ENCODE assay signal across 8 cellular contexts in the genomic region with DNA sequence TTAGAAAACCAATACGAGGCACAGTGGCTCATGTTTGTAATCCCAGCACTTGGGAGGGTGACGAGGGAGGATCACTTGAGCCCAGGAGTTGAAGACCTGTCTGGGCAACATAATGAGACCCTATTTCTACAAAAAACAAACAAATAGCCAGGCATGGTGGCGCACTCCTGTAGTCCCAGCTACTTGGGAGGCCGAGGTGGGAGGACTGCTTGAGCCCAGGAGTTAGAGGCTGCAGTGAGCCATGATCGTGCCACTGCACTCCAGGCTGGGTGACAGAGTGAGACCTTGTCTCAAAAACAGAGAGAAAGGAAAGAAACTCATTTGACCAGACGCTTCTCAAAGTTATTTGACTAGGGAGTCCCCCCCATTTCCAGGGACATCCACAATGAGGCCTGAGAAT. TPM values are rescaled to one million over a fixed set of nuclear protein-coding genes. Genes with fewer than 3 reads are reported as not detected.
DNase-seq lines count a peak whose midpoint lies in the region; ATAC-seq, FAIRE-seq and TF ChIP-seq lines count a peak whose summit lies in the region.
"Not testable (repeated sequence)": the region's sequence is repeated elsewhere in the genome, so short reads cannot be mapped to it uniquely, and the experiment has no call there.

No MANE protein-coding gene starts in this region.

- dilution Hi-C loops in endothelial cell of umbilical vein (cut with MboI; ENCODE audit: extremely low pct_ligation_motif_present, low sequenced_read_pairs): not testable (repeated sequence)

- H3K9me2 ChIP-seq in OCI-LY1 (ENCODE audit: low read depth, low read length): not testable (repeated sequence)

- H4K8ac ChIP-seq in trophoblast cell (ENCODE audit: low read depth, low read length): not testable (repeated sequence)

- not testable (repeated sequence) for H2AFZ ChIP-seq in OCI-LY1 (ENCODE audit: low read length); endothelial cell of umbilical vein (ENCODE audit: low read depth, low read length); trophoblast cell (ENCODE audit: insufficient read depth, low read length, poor library complexity)

- H4K91ac ChIP-seq in trophoblast cell (ENCODE audit: low read depth, low read length): not testable (repeated sequence)

- H3K79me1 ChIP-seq in trophoblast cell (ENCODE audit: low read length): not testable (repeated sequence)

- not testable (repeated sequence) for H3K23ac ChIP-seq in trophoblast cell (ENCODE audit: low read length)

- H3K27me3 ChIP-seq in BLaER1; OCI-LY1 (ENCODE audit: insufficient read depth, low read length); endothelial cell of umbilical vein (ENCODE audit: control insufficient read depth in 2 of 2, insufficient read depth in 2 of 2, low read length in 2 of 2); lower lobe of right lung (ENCODE audit: low read depth); trophoblast cell (ENCODE audit: insufficient read depth, low read length): not testable (repeated sequence)

- not testable (repeated sequence) for H3K36me3 Mint-ChIP-seq in activated CD4-positive, alpha-beta memory T cell treated with anti-CD3 and anti-CD28 coated beads for 36 hours; activated naive CD8-positive, alpha-beta T cell

- peaks cover 93% of the 10 kb centered on the region for H3K4me1 Mint-ChIP-seq in activated CD4-positive, alpha-beta memory T cell treated with anti-CD3 and anti-CD28 coated beads for 36 hours (ENCODE audit: low read depth)
- peaks cover 97% of the 10 kb centered on the region for H3K4me1 Mint-ChIP-seq in activated naive CD8-positive, alpha-beta T cell (ENCODE audit: low read depth)

- not testable (repeated sequence) for TF ChIP-seq CTCF in OCI-LY1 (IDR thresholded peaks at IDR 0.05; ENCODE audit: low read length); endothelial cell of umbilical vein (IDR thresholded peaks at IDR 0.05; ENCODE audit: extremely low read depth in 1 of 2, insufficient read depth in 1 of 2, low read depth in 1 of 2, low read length in 2 of 2); lower lobe of right lung (IDR thresholded peaks at IDR 0.05)

- H2BK5ac ChIP-seq in trophoblast cell (ENCODE audit: low read depth, low read length, poor library complexity): not testable (repeated sequence)

- ATAC-seq in lower lobe of right lung: not testable (repeated sequence)

- H3K18ac ChIP-seq in trophoblast cell (ENCODE audit: low read length): not testable (repeated sequence)

- H3K4me2 ChIP-seq in BLaER1 (peak overlapping the region; percentile 91), OCI-LY1 (ENCODE audit: low read length) (peak overlapping the region; percentile 38; the same call in 1 of the 2 replicates)
- H3K4me2 ChIP-seq in endothelial cell of umbilical vein (ENCODE audit: insufficient read depth, low read length); trophoblast cell (ENCODE audit: low read length): not testable (repeated sequence)

- WGBS in trophoblast cell (ENCODE audit: extremely low coverage, insufficient coverage, insufficient read length): no CpG with 5 or more reads among the region's 6 CpGs

- BruUV-seq in endothelial cell of umbilical vein (replicated peaks; lab: Mats Ljungman, UMichigan): not testable (repeated sequence)

- H3K9me3 ChIP-seq in BLaER1; OCI-LY1 (ENCODE audit: low read length); endothelial cell of umbilical vein (replicated peaks; ENCODE audit: control insufficient read depth, insufficient read depth, low read length); lower lobe of right lung; trophoblast cell (ENCODE audit: insufficient read depth, low read depth, low read length): not testable (repeated sequence)

- not testable (repeated sequence) for TF ChIP-seq POLR2A in endothelial cell of umbilical vein (IDR thresholded peaks at IDR 0.05; ENCODE audit: low read depth, low read length)

- H2AK5ac ChIP-seq in trophoblast cell (ENCODE audit: low read length): not testable (repeated sequence)

- POLR2A ChIA-PET in activated CD4-positive, alpha-beta memory T cell treated with anti-CD3 and anti-CD28 coated beads for 36 hours (lab: Charles Lee); endothelial cell of umbilical vein (lab: Charles Lee): not testable (repeated sequence)

- peak overlapping the region; percentile 43 for H3K4ac ChIP-seq in trophoblast cell (ENCODE audit: low read depth, low read length)

- FAIRE-seq in endothelial cell of umbilical vein (lab: Jason Lieb, UNC): peak; percentile 47

- H3K27me3 Mint-ChIP-seq in activated CD4-positive, alpha-beta memory T cell treated with anti-CD3 and anti-CD28 coated beads for 36 hours; activated naive CD8-positive, alpha-beta T cell: not testable (repeated sequence)

- H3K4me3 Mint-ChIP-seq in activated CD4-positive, alpha-beta memory T cell treated with anti-CD3 and anti-CD28 coated beads for 36 hours: not testable (repeated sequence)
- H3K4me3 Mint-ChIP-seq in activated naive CD8-positive, alpha-beta T cell: peak overlapping the region; percentile 40

- H3K14ac ChIP-seq in trophoblast cell (ENCODE audit: low read length): not testable (repeated sequence)

- CTCF ChIA-PET in activated CD4-positive, alpha-beta memory T cell treated with anti-CD3 and anti-CD28 coated beads for 36 hours (lab: Charles Lee): interaction anchor here (2.0 kb wide), 1 partner anchor 15 kb away, joined by 7 read pairs; no protein-coding TSS in a partner anchor
- CTCF ChIA-PET in endothelial cell of umbilical vein (lab: Charles Lee): interaction anchor here (3.0 kb wide), 1 partner anchor 59 kb away, joined by 15 read pairs; no protein-coding TSS in a partner anchor

- DNase-seq in activated CD4-positive, alpha-beta memory T cell treated with anti-CD3 and anti-CD28 coated beads for 36 hours; endothelial cell of umbilical vein (ENCODE audit: low read depth, low spot score); lower lobe of right lung; trophoblast cell; substantia nigra (lab: John Stamatoyannopoulos, UW): not testable (repeated sequence)

- intact Hi-C loops in activated CD4-positive, alpha-beta memory T cell treated with anti-CD3 and anti-CD28 coated beads for 36 hours (cut with micrococcal nuclease); lower lobe of right lung (cut with DNase I): not testable (repeated sequence)
- intact Hi-C loops in endothelial cell of umbilical vein (cut with micrococcal nuclease): loop anchor here (5.0 kb wide), 1 partner anchor 61 kb away; a partner anchor contains a TSS

- not testable (repeated sequence) for H4K12ac ChIP-seq in trophoblast cell (ENCODE audit: low read depth, low read length)

- H3K27ac Mint-ChIP-seq in activated CD4-positive, alpha-beta memory T cell treated with anti-CD3 and anti-CD28 coated beads for 36 hours: peak overlapping the region; percentile 98
- peak overlapping the region; percentile 89 for H3K27ac Mint-ChIP-seq in activated naive CD8-positive, alpha-beta T cell

- H3K9me3 Mint-ChIP-seq in activated CD4-positive, alpha-beta memory T cell treated with anti-CD3 and anti-CD28 coated beads for 36 hours; activated naive CD8-positive, alpha-beta T cell (ENCODE audit: low read depth): not testable (repeated sequence)

- peaks cover 99% of the 10 kb centered on the region for H3K4me1 ChIP-seq in BLaER1
- peaks cover 60% of the 10 kb centered on the region for H3K4me1 ChIP-seq in OCI-LY1 (ENCODE audit: insufficient read depth, low read length, severe bottlenecking)
- H3K4me1 ChIP-seq in endothelial cell of umbilical vein (ENCODE audit: control insufficient read depth, extremely low read depth, insufficient read depth, low read length): peaks cover 20% of the 10 kb centered on the region
- peaks cover 97% of the 10 kb centered on the region for H3K4me1 ChIP-seq in lower lobe of right lung
- H3K4me1 ChIP-seq in trophoblast cell (ENCODE audit: control insufficient read depth in 1 of 2, insufficient read depth in 2 of 2, low read length in 2 of 2): peaks cover 36 to 46% of the 10 kb centered on the region in 2 experiments

- H4K20me1 ChIP-seq in BLaER1: peaks cover 99% of the 10 kb centered on the region
- not testable (repeated sequence) for H4K20me1 ChIP-seq in OCI-LY1 (ENCODE audit: insufficient read depth, low read length); endothelial cell of umbilical vein (replicated peaks; ENCODE audit: control insufficient read depth, extremely low read depth, insufficient read depth, low read length)

- H3K9ac ChIP-seq in BLaER1 (peak overlapping the region; percentile 67), OCI-LY1 (ENCODE audit: low read length) (peak overlapping the region; percentile 2; the same call in 1 of the 2 replicates)
- H3K9ac ChIP-seq in endothelial cell of umbilical vein (replicated peaks; ENCODE audit: extremely low read depth, insufficient read depth, low read length); trophoblast cell (ENCODE audit: low read length): not testable (repeated sequence)

- not testable (repeated sequence) for H2BK12ac ChIP-seq in trophoblast cell (ENCODE audit: low read length)

- H3F3A ChIP-seq in OCI-LY1 (ENCODE audit: insufficient read depth, low read length): not testable (repeated sequence)

- H3K27ac ChIP-seq in BLaER1 (peak overlapping the region; percentile 71), OCI-LY1 (ENCODE audit: low read depth, low read length, poor library complexity, severe bottlenecking) (peak overlapping the region; percentile 76), lower lobe of right lung (peak overlapping the region; percentile 87), substantia nigra (ENCODE audit: low read depth, low read length, poor library complexity, severe bottlenecking) (peak overlapping the region; percentile 33)
- H3K27ac ChIP-seq in endothelial cell of umbilical vein (ENCODE audit: insufficient read depth, low read depth, low read length); trophoblast cell (ENCODE audit: low read depth, low read length): not testable (repeated sequence)

- H3K36me3 ChIP-seq in BLaER1 (peaks cover 62% of the 10 kb centered on the region), OCI-LY1 (ENCODE audit: insufficient read depth, low read length) (peaks cover 26% of the 10 kb centered on the region; the same call in 1 of the 2 replicates)
- H3K36me3 ChIP-seq in endothelial cell of umbilical vein (ENCODE audit: control insufficient read depth in 2 of 2, extremely low read depth in 1 of 2, insufficient read depth in 2 of 2, low read length in 2 of 2); lower lobe of right lung; trophoblast cell (ENCODE audit: control insufficient read depth in 1 of 2, insufficient read depth in 2 of 2, low read length in 2 of 2): not testable (repeated sequence)

- not testable (repeated sequence) for H3K9me1 ChIP-seq in endothelial cell of umbilical vein (replicated peaks; ENCODE audit: control insufficient read depth, extremely low read depth, insufficient read depth, low read length)

- H2BK120ac ChIP-seq in trophoblast cell (ENCODE audit: insufficient read depth, low read length, poor library complexity): not testable (repeated sequence)

- H3K79me2 ChIP-seq in OCI-LY1 (ENCODE audit: insufficient read depth, low read length): peaks cover 81% of the 10 kb centered on the region
- peaks cover 94% of the 10 kb centered on the region for H3K79me2 ChIP-seq in endothelial cell of umbilical vein (ENCODE audit: control insufficient read depth, insufficient read depth, low read length)
- H3K79me2 ChIP-seq in trophoblast cell (ENCODE audit: control insufficient read depth, insufficient read depth, low read length, poor library complexity): peaks cover 28% of the 10 kb centered on the region

- not testable (repeated sequence) for H3K4me3 ChIP-seq in BLaER1; OCI-LY1 (ENCODE audit: low read depth, low read length, poor library complexity, severe bottlenecking); endothelial cell of umbilical vein (replicated peaks in 1 of 3; ENCODE audit: insufficient read depth in 1 of 3, low read depth in 1 of 3, low read length in 3 of 3); lower lobe of right lung; trophoblast cell (ENCODE audit: low read depth, low read length)

RNA-seq across cellular contexts. Expression of a gene that starts 14.7 kb away (rescaled TPM):
- 10 to 100 TPM; 78.1 to 81.3 TPM for total RNA-seq in activated CD4-positive, alpha-beta memory T cell treated with anti-CD3 and anti-CD28 coated beads for 36 hours
- total RNA-seq in endothelial cell of umbilical vein: 72.3 and 87.8 TPM in 2 replicates
- polyA plus RNA-seq in endothelial cell of umbilical vein: 85.3 and 102 TPM in 2 replicates
- 54.0 and 75.8 TPM in 2 replicates for polyA plus RNA-seq in endothelial cell of umbilical vein (2011; cell fraction: cytosol; rRNA removed)
- 90.5 and 108 TPM in 2 replicates for polyA plus RNA-seq in endothelial cell of umbilical vein (2011; cell fraction: nucleus; rRNA removed)
- polyA plus RNA-seq in endothelial cell of umbilical vein (2012): 49.6 and 51.8 TPM in 2 replicates
- 57.1 and 60.4 TPM in 2 replicates for polyA minus RNA-seq in endothelial cell of umbilical vein
- polyA minus RNA-seq in endothelial cell of umbilical vein (2011; cell fraction: cytosol; rRNA and poly(A)+ RNA removed): 35.1 TPM
- 35.5 and 40.5 TPM in 2 replicates for polyA minus RNA-seq in endothelial cell of umbilical vein (2011; cell fraction: nucleus; rRNA and poly(A)+ RNA removed)
- 70.8 TPM for total RNA-seq in lower lobe of right lung
- 85.2 and 95.7 TPM in 2 replicates for polyA plus RNA-seq in trophoblast cell (2013)

RNA-seq across cellular contexts. Expression of a gene that starts 49.2 kb away (rescaled TPM):
- 1 to 10 TPM; 3.7 to 3.9 TPM for total RNA-seq in activated CD4-positive, alpha-beta memory T cell treated with anti-CD3 and anti-CD28 coated beads for 36 hours
- 6.1 and 6.9 TPM in 2 replicates for total RNA-seq in endothelial cell of umbilical vein
- polyA plus RNA-seq in endothelial cell of umbilical vein: 8.9 and 11.3 TPM in 2 replicates
- polyA plus RNA-seq in endothelial cell of umbilical vein (2011; cell fraction: cytosol; rRNA removed): 1.5 and 3.3 TPM in 2 replicates
- 26.1 and 29.4 TPM in 2 replicates for polyA plus RNA-seq in endothelial cell of umbilical vein (2011; cell fraction: nucleus; rRNA removed)
- polyA plus RNA-seq in endothelial cell of umbilical vein (2012): 2.4 and 4.4 TPM in 2 replicates
- 1.8 and 2.1 TPM in 2 replicates for polyA minus RNA-seq in endothelial cell of umbilical vein
- not detected for polyA minus RNA-seq in endothelial cell of umbilical vein (2011; cell fraction: cytosol; rRNA and poly(A)+ RNA removed)
- polyA minus RNA-seq in endothelial cell of umbilical vein (2011; cell fraction: nucleus; rRNA and poly(A)+ RNA removed): 3.8 and 5.6 TPM in 2 replicates
- total RNA-seq in lower lobe of right lung: 76.7 TPM
- 3.7 and 3.8 TPM in 2 replicates for polyA plus RNA-seq in trophoblast cell (2013)

RNA-seq across cellular contexts. Expression of a gene that starts 58.6 kb away (rescaled TPM):
- total RNA-seq in activated CD4-positive, alpha-beta memory T cell treated with anti-CD3 and anti-CD28 coated beads for 36 hours: 1 to 10 TPM; 2.9 to 3.3 TPM
- 4.4 and 4.7 TPM in 2 replicates for total RNA-seq in endothelial cell of umbilical vein
- polyA plus RNA-seq in endothelial cell of umbilical vein: 6.9 and 8.9 TPM in 2 replicates
- 2.1 and 3.2 TPM in 2 replicates for polyA plus RNA-seq in endothelial cell of umbilical vein (2011; cell fraction: cytosol; rRNA removed)
- polyA plus RNA-seq in endothelial cell of umbilical vein (2011; cell fraction: nucleus; rRNA removed): 21.6 TPM in 2 replicates
- 2.1 and 2.6 TPM in 2 replicates for polyA plus RNA-seq in endothelial cell of umbilical vein (2012)
- 1.9 and 3.9 TPM in 2 replicates for polyA minus RNA-seq in endothelial cell of umbilical vein
- polyA minus RNA-seq in endothelial cell of umbilical vein (2011; cell fraction: cytosol; rRNA and poly(A)+ RNA removed): 0.72 TPM
- polyA minus RNA-seq in endothelial cell of umbilical vein (2011; cell fraction: nucleus; rRNA and poly(A)+ RNA removed): 4.0 and 4.6 TPM in 2 replicates
- 8.1 TPM for total RNA-seq in lower lobe of right lung
- polyA plus RNA-seq in trophoblast cell (2013): 3.1 and 3.2 TPM in 2 replicates

RNA-seq across cellular contexts. Expression of a gene that starts 59.7 kb away (rescaled TPM):
- 100 to 1,000 TPM; 224 to 226 TPM for total RNA-seq in activated CD4-positive, alpha-beta memory T cell treated with anti-CD3 and anti-CD28 coated beads for 36 hours
- total RNA-seq in endothelial cell of umbilical vein (281 and 283 TPM in 2 replicates), lower lobe of right lung (150 TPM)
- 876 and 1,690 TPM in 2 replicates for polyA plus RNA-seq in endothelial cell of umbilical vein
- polyA plus RNA-seq in endothelial cell of umbilical vein (2011; cell fraction: cytosol; rRNA removed): 491 and 683 TPM in 2 replicates
- polyA plus RNA-seq in endothelial cell of umbilical vein (2011; cell fraction: nucleus; rRNA removed): 195 and 273 TPM in 2 replicates
- 256 and 303 TPM in 2 replicates for polyA plus RNA-seq in endothelial cell of umbilical vein (2012)
- 50.8 and 68.0 TPM in 2 replicates for polyA minus RNA-seq in endothelial cell of umbilical vein
- 39.5 TPM for polyA minus RNA-seq in endothelial cell of umbilical vein (2011; cell fraction: cytosol; rRNA and poly(A)+ RNA removed)
- polyA minus RNA-seq in endothelial cell of umbilical vein (2011; cell fraction: nucleus; rRNA and poly(A)+ RNA removed): 16.4 and 23.1 TPM in 2 replicates
- 291 and 293 TPM in 2 replicates for polyA plus RNA-seq in trophoblast cell (2013)
